25 cellular contexts compared by ENCODE assay signal in genomic region chr2:17899871-17900270, GRCh38. TPM values are rescaled to one million over a fixed set of nuclear protein-coding genes. Genes with fewer than 3 reads are reported as not detected.
DNase-seq lines count a peak whose midpoint lies in the region; ATAC-seq, FAIRE-seq and TF ChIP-seq lines count a peak whose summit lies in the region.
"Had no signal": no experiment of that assay in that cellular context is flagged by ENCODE, and none has a peak within 500 bp of the region (broad histone marks: within the 10 kb centered on the region; RNA-seq: fewer than 3 reads in every experiment).

No MANE protein-coding gene starts in this region.

- no peak for TF ChIP-seq EP300 in HepG2 (IDR thresholded peaks at IDR 0.05; ENCODE audit: low read depth in 2 of 2, low read length in 2 of 2)
- TF ChIP-seq EP300 in HepG2 (CRISPR knock-in tag; IDR thresholded peaks at IDR 0.05; ENCODE audit: borderline replicate concordance): no peak

- H2AFZ ChIP-seq in HepG2 (ENCODE audit: low read length): no peak overlapping the region

- H3K9ac ChIP-seq in HepG2 (ENCODE audit: insufficient read depth, low read depth, low read length): no peak overlapping the region

- TF ChIP-seq POLR2A in HepG2 (IDR thresholded peaks at IDR 0.05; ENCODE audit: insufficient read depth in 1 of 2, low read depth in 2 of 2, low read length in 2 of 2): no peak

- H3K4me2 ChIP-seq in HepG2 (ENCODE audit: low read depth, low read length): no peak overlapping the region

- H3K36me3 ChIP-seq in left ventricle myocardium inferior (no peaks in the 10 kb centered on the region), HepG2 (replicated peaks in 1 of 2; ENCODE audit: control insufficient read depth in 1 of 2, insufficient read depth in 2 of 2, low read length in 2 of 2) (no peaks in the 10 kb centered on the region)

- H3K27ac ChIP-seq in left ventricle myocardium inferior (replicated peaks) (no peak overlapping the region), HepG2 (ENCODE audit: extremely low read length, insufficient read depth, low read length) (no peak overlapping the region)
- H3K27ac ChIP-seq: SJCRH30 had no signal

- in situ Hi-C loops in HepG2 (cut with HindIII; ENCODE audit: extremely low pct_ligation_motif_present, low pct_unique_long_range_greater_than_20kb): no loop called here

- intact Hi-C loops in left ventricle myocardium inferior (cut with micrococcal nuclease) (no loop called here), HepG2 (cut with micrococcal nuclease; ENCODE audit: unreplicated experiment) (no loop called here)

- CTCF ChIA-PET in HepG2 (lab: Yijun Ruan, JAX; ENCODE audit: low intra/inter-chr PET ratio, low total read pairs): no interaction called here

- POLR2A ChIA-PET in HepG2 (lab: Yijun Ruan, JAX): no interaction called here

- no peak for FAIRE-seq in HepG2 (lab: Jason Lieb, UNC)

- peaks cover 13% of the 10 kb centered on the region for H3K9me3 ChIP-seq in left ventricle myocardium inferior (replicated peaks)
- H3K9me3 ChIP-seq in HepG2 (ENCODE audit: low read length): no peaks in the 10 kb centered on the region

- ATAC-seq in esophagus mucosa (peak; percentile 72), HepG2 (no peak)
- ATAC-seq: PC-3, Right ventricle myocardium inferior, SK-N-SH treated with all-trans-retinoic acid at 6 μM for 48 hours had no signal

- no peaks in the 10 kb centered on the region for H3K79me2 ChIP-seq in HepG2 (ENCODE audit: insufficient read depth, low read length)

- H3K27me3 ChIP-seq in left ventricle myocardium inferior (ENCODE audit: low read depth) (no peaks in the 10 kb centered on the region), HepG2 (ENCODE audit: control insufficient read depth in 1 of 2, insufficient read depth in 2 of 2, low read length in 2 of 2) (no peaks in the 10 kb centered on the region)
- H3K27me3 ChIP-seq: SJCRH30 had no signal

- BruUV-seq in HepG2 (replicated peaks; lab: Mats Ljungman, UMichigan): no TSS peak

- H3K4me3 ChIP-seq in left ventricle myocardium inferior (no peak overlapping the region), HepG2 (replicated peaks in 1 of 3; ENCODE audit: insufficient read depth in 1 of 3, low read depth in 2 of 3, low read length in 3 of 3) (no peak overlapping the region)
- H3K4me3 ChIP-seq: SJCRH30 had no signal

- DNase-seq in NCI-H510A treated with DMSO at 0.1 percent for 48 hours (lab: John Stamatoyannopoulos, UW) (peak; percentile 56), NCI-H510A (lab: John Stamatoyannopoulos, UW) (no peak), NCI-H748 (lab: John Stamatoyannopoulos, UW; ENCODE audit: unreplicated experiment) (peak; percentile 80), T-helper 1 cell (no peak), NCI-H1694 (lab: John Stamatoyannopoulos, UW) (no peak), left ventricle myocardium inferior (no peak), HepG2 (ENCODE audit: low spot score) (no peak)
- DNase-seq: DMS53, H9, HFFc6, IMR-90, KG1, NCI-H1048, NCI-H1417, NCI-H1694 treated with DMSO at 0.1 percent for 48 hours, NCI-H2081, NCI-H2171 treated with DMSO at 0.1 percent for 48 hours, NCI-H446, NCI-H526 treated with DMSO at 0.1 percent for 48 hours, PC-3, SJCRH30 had no signal

- H3K4me1 ChIP-seq in left ventricle myocardium inferior: no peaks in the 10 kb centered on the region
- H3K4me1 ChIP-seq in HepG2 (ENCODE audit: insufficient read depth, low read length): no peaks in the 10 kb centered on the region

- H4K20me1 ChIP-seq in HepG2 (ENCODE audit: insufficient read depth, low read length): no peaks in the 10 kb centered on the region

- 0% methylated on average over 4 of the region's 4 CpGs for WGBS in HepG2 (ENCODE audit: low lambda C conversion rate)

- TF ChIP-seq CTCF in left ventricle myocardium inferior (IDR thresholded peaks at IDR 0.05; ENCODE audit: borderline replicate concordance) (no peak), HepG2 (CRISPR knock-in tag; IDR thresholded peaks at IDR 0.05) (no peak)

- no peak for TF ChIP-seq RAD21 in HepG2 (CRISPR knock-in tag; IDR thresholded peaks at IDR 0.05)

TF ChIP-seq in HepG2, 621 proteins besides CTCF, POLR2A, EP300 and RAD21 (continues in another document):
- TF ChIP-seq SKI (IDR thresholded peaks at IDR 0.05; ENCODE audit: partially characterized antibody) (no peak), AHDC1 (CRISPR knock-in tag; IDR thresholded peaks at IDR 0.05; ENCODE audit: borderline replicate concordance) (no peak), PREB (CRISPR knock-in tag; IDR thresholded peaks at IDR 0.05) (no peak), ZNF224 (CRISPR knock-in tag; IDR thresholded peaks at IDR 0.05) (no peak), ZNF766 (CRISPR knock-in tag; IDR thresholded peaks at IDR 0.05; ENCODE audit: borderline replicate concordance) (no peak), ESRRA (CRISPR knock-in tag; IDR thresholded peaks at IDR 0.05; ENCODE audit: low read depth) (no peak), GATAD2A (CRISPR knock-in tag; IDR thresholded peaks at IDR 0.05) (no peak), TCF7L2 (IDR thresholded peaks at IDR 0.05; ENCODE audit: low read depth, low read length) (no peak), GZF1 (CRISPR knock-in tag; IDR thresholded peaks at IDR 0.05) (no peak), MAFF (IDR thresholded peaks at IDR 0.05; ENCODE audit: low read depth, low read length) (no peak), ZSCAN29 (CRISPR knock-in tag; conservative IDR thresholded peaks at IDR 0.05) (no peak)

RNA-seq across cellular contexts. Expression of gene KCNS3, which starts 21.4 kb away (rescaled TPM):
- total RNA-seq in esophagus mucosa (3.4 TPM), left ventricle myocardium inferior (4.0 TPM), HepG2 (2016; rRNA removed; fragmentation: Illumina TruSeq; extraction: Trizol) (not detected in 2 replicates)
- total RNA-seq in HepG2 (2016; cell fraction: cytosol; rRNA removed; fragmentation: Illumina TruSeq; extraction: Trizol; ENCODE audit: low read depth): not detected in 2 replicates
- 0.09 TPM in 1 of 2 replicates, not detected in the other for total RNA-seq in HepG2 (2016; cell fraction: insoluble cytoplasmic fraction; rRNA removed; fragmentation: Illumina TruSeq; extraction: Trizol)
- not detected in 2 replicates for total RNA-seq in HepG2 (2016; cell fraction: membrane; rRNA removed; fragmentation: Illumina TruSeq; extraction: Trizol)
- not detected in 2 replicates for total RNA-seq in HepG2 (2016; cell fraction: nucleus; rRNA removed; fragmentation: Illumina TruSeq; extraction: Trizol)
- polyA plus RNA-seq in HepG2 (2011; rRNA removed): not detected in 2 replicates
- polyA plus RNA-seq in HepG2 (2011; cell fraction: cytosol; rRNA removed): not detected in 2 replicates
- not detected in 2 replicates for polyA plus RNA-seq in HepG2 (2011; cell fraction: nucleus; rRNA removed)
- polyA plus RNA-seq in HepG2 (2012): not detected in 2 replicates
- polyA plus RNA-seq in HepG2 (2016; cell fraction: cytosol; fragmentation: Illumina TruSeq; extraction: Trizol; ENCODE audit: low read depth): not detected in 2 replicates
- not detected in 2 replicates for polyA plus RNA-seq in HepG2 (2016; cell fraction: insoluble cytoplasmic fraction; fragmentation: Illumina TruSeq; extraction: Trizol; ENCODE audit: low read depth)
- not detected in 2 replicates for polyA plus RNA-seq in HepG2 (2016; cell fraction: membrane; fragmentation: Illumina TruSeq; extraction: Trizol; ENCODE audit: low read depth)
- not detected in 2 replicates for polyA plus RNA-seq in HepG2 (2016; cell fraction: nucleus; fragmentation: Illumina TruSeq; extraction: Trizol; ENCODE audit: insufficient read depth, low read depth)
- not detected in 2 replicates for polyA minus RNA-seq in HepG2 (2011; rRNA and poly(A)+ RNA removed; ENCODE audit: low replicate concordance)
- not detected in 2 replicates for polyA minus RNA-seq in HepG2 (2011; cell fraction: cytosol; rRNA and poly(A)+ RNA removed)
- not detected in 2 replicates for polyA minus RNA-seq in HepG2 (2011; cell fraction: nucleus; rRNA and poly(A)+ RNA removed)
- total RNA-seq: G401 had no signal

Comparison
In these comparisons a context has a peak if more than half of its experiments do, and no peak if none do; other contexts are left out.
1. DNase-seq: peak in NCI-H510A treated with DMSO at 0.1 percent for 48 hours (single experiment) and NCI-H748 (single experiment); none in NCI-H510A (single experiment), T-helper 1 cell (0 of 5), NCI-H1694 (single experiment), left ventricle myocardium inferior (single experiment) and HepG2 (single experiment).